In genomic region chr14:102917469-102918211, GRCh38 we compare ENCODE assay signal across 8 cellular contexts. TPM values are rescaled to one million over a fixed set of nuclear protein-coding genes. Genes with fewer than 3 reads are reported as not detected.
A peak's percentile ranks its signal among the peaks of the same experiment; 100 is the strongest.
DNase-seq lines count a peak whose midpoint lies in the region; ATAC-seq and TF ChIP-seq lines count a peak whose summit lies in the region.

No MANE protein-coding gene starts in this region.

- in situ Hi-C loops in GM13976 (cut with MboI; ENCODE audit: low sequenced_read_pairs, unreplicated experiment) = loop anchor here (10.0 kb wide), 1 partner anchor 223 kb away; no protein-coding TSS in a partner anchor

- no peaks in the 10 kb centered on the region for H3K36me3 ChIP-seq in Peyer's patch

- TF ChIP-seq POLR2A in Peyer's patch (IDR thresholded peaks at IDR 0.05) = no peak

- H3K27ac ChIP-seq in Peyer's patch = peak overlapping the region in 2 of 4 donors; percentile 68 to 77

- ATAC-seq in Right ventricle myocardium superior (ENCODE audit: poor library complexity) = peak; percentile 45
- no peak for ATAC-seq in HG03521 (IDR thresholded peaks at IDR 0.05; ENCODE audit: unreplicated experiment)
- ATAC-seq in HG02678 (IDR thresholded peaks at IDR 0.05; ENCODE audit: unreplicated experiment) = no peak

- POLR2A ChIA-PET in AG04449 (lab: Yijun Ruan, JAX) = no interaction called here

- peaks cover 0 to 47% (median 6%) of the 10 kb centered on the region in 4 donors for H3K4me1 ChIP-seq in Peyer's patch

- H3K27me3 ChIP-seq in Peyer's patch = peaks cover 0 to 4% of the 10 kb centered on the region in 2 donors

- DNase-seq in AG04449 (ENCODE audit: low read depth, low spot score) = no peak
- DNase-seq in GM13976 (ENCODE audit: low spot score) = peak; percentile 87
- DNase-seq in Peyer's patch = peak; percentile 76 to 89 (median 87)
- DNase-seq in activated gamma-delta T cell treated with anti-CD3 and anti-CD28 coated beads, Interleukin-2, amount 50 U/mL, for 16 hours (ENCODE audit: low read depth) = peak; percentile 39
- peak; percentile 76 for DNase-seq in Right ventricle myocardium superior
- DNase-seq in stimulated activated CD4-positive, alpha-beta T cell treated with anti-CD3 and anti-CD28 coated beads, Interleukin-12 subunit alpha, Interleukin-12 subunit beta, amount 100 ng/mL, for 24 hours (ENCODE audit: low read depth in 2 of 2) = peak; percentile 35 to 64

- intact Hi-C loops in Right ventricle myocardium superior (cut with DNase I) = no loop called here

- CTCF ChIA-PET in AG04449 (lab: Yijun Ruan, JAX) = interaction anchor here (0.8 to 5.5 kb wide), 6 partner anchors 23 to 228 kb away, joined by 3 to 62 read pairs (median 6); no protein-coding TSS in a partner anchor

- no peak overlapping the region for H3K4me3 ChIP-seq in AG04449 (ENCODE audit: low read depth, low read length)
- no peak overlapping the region for H3K4me3 ChIP-seq in Peyer's patch

- TF ChIP-seq CTCF in AG04449 (IDR thresholded peaks at IDR 0.05; ENCODE audit: insufficient read depth, low read length, missing control alignments) = peak; percentile 74
- peak; percentile 72 for TF ChIP-seq CTCF in GM13976 (IDR thresholded peaks at IDR 0.05; ENCODE audit: borderline replicate concordance, control extremely low read depth, extremely low read depth, insufficient read depth, missing control alignments)
- peak; percentile 50 to 66 (median 57) for TF ChIP-seq CTCF in Peyer's patch (IDR thresholded peaks at IDR 0.05)

- no peaks in the 10 kb centered on the region for H3K9me3 ChIP-seq in Peyer's patch

RNA-seq across cellular contexts. Expression of gene AMN, which starts 4.8 kb away (rescaled TPM):
- total RNA-seq in Peyer's patch (1,000 to 10,000 TPM in 1 of 4 donors, 100 to 1,000 TPM in 2, 10 to 100 TPM in 1; 89.1 to 1,110 (median 806) TPM), Right ventricle myocardium superior (not detected)

Comparison
In these comparisons a context has a peak if more than half of its experiments do, and no peak if none do; other contexts are left out.
1. RNA of gene AMN, which starts 4.8 kb away (total RNA-seq): 89.1 to 1,110 TPM in Peyer's patch; not detected in Right ventricle myocardium superior (single experiment); every median in the first group is over 10 times any median in the second.
2. Peak in every context shown above with its lines, with median percentiles within 50 percentile points of each other: CTCF ChIP-seq.